In genomic region chr14:69559581-69560011, GRCh38 we compare ENCODE assay signal across 10 cellular contexts. TPM values are rescaled to one million over a fixed set of nuclear protein-coding genes. Genes with fewer than 3 reads are reported as not detected.
DNase-seq lines count a peak whose midpoint lies in the region.
"Had no signal": no experiment of that assay in that cellular context is flagged by ENCODE, and none has a peak within 500 bp of the region (broad histone marks: within the 10 kb centered on the region; RNA-seq: fewer than 3 reads in every experiment).

No MANE protein-coding gene starts in this region.

- peak overlapping the region; percentile 85 for H3K27ac ChIP-seq in ectodermal cell (ENCODE audit: insufficient read depth, low read depth, low read length, poor library complexity, severe bottlenecking)
- H3K27ac ChIP-seq: A549 had no signal

- H3K4me3 ChIP-seq in ectodermal cell (ENCODE audit: insufficient read depth, low read depth, low read length) = no peak overlapping the region
- H3K4me3 ChIP-seq: A549 had no signal

- H3K9me3 ChIP-seq in ectodermal cell (ENCODE audit: control insufficient read depth, low read length) = no peaks in the 10 kb centered on the region
- H3K9me3 ChIP-seq: A549 had no signal

- H3K36me3 ChIP-seq in ectodermal cell (ENCODE audit: control insufficient read depth, insufficient read depth, low read length) = no peaks in the 10 kb centered on the region

- DNase-seq in NCI-H82 (lab: John Stamatoyannopoulos, UW) = peak; percentile 39
- no peak for DNase-seq in NCI-H82 treated with DMSO at 0.1 percent for 48 hours (lab: John Stamatoyannopoulos, UW; ENCODE audit: unreplicated experiment)
- peak; percentile 83 to 84 for DNase-seq in NCI-H446 (lab: John Stamatoyannopoulos, UW)
- DNase-seq in superior temporal gyrus (ENCODE audit: extremely low spot score) = peak; percentile 70
- DNase-seq in NCI-H510A treated with DMSO at 0.1 percent for 48 hours (lab: John Stamatoyannopoulos, UW) = no peak
- DNase-seq in KBM-7 = no peak
- DNase-seq in mesenteric fat pad (ENCODE audit: low spot score) = no peak
- DNase-seq: effector memory CD4-positive, alpha-beta T cell had no signal

- H3K4me1 ChIP-seq in ectodermal cell (ENCODE audit: control insufficient read depth, insufficient read depth, low read length) = peaks cover 16% of the 10 kb centered on the region
- H3K4me1 ChIP-seq: A549 had no signal

- H3K27me3 ChIP-seq in ectodermal cell (ENCODE audit: control insufficient read depth, insufficient read depth, low read length, poor library complexity, severe bottlenecking) = no peaks in the 10 kb centered on the region

- in situ Hi-C loops in KBM-7 (cut with MboI; ENCODE audit: low pct_unique_long_range_greater_than_20kb, low sequenced_read_pairs) = no loop called here

- WGBS in ectodermal cell, 2 experiments = 58 to 64% methylated on average over 6 of the region's 6 CpGs

RNA-seq across cellular contexts. Expression of gene CCDC177, which starts 15.1 kb away (rescaled TPM):
- polyA plus RNA-seq in ectodermal cell (2013, experiment 1 of 4) = 5.9 TPM
- polyA plus RNA-seq in ectodermal cell (2013, experiment 2 of 4) = 10.8 TPM
- 7.2 TPM for polyA plus RNA-seq in ectodermal cell (2013, experiment 3 of 4)
- polyA plus RNA-seq in ectodermal cell (2013, experiment 4 of 4) = 7.7 TPM
- not detected for total RNA-seq in mesenteric fat pad
- polyA plus RNA-seq: A549 had no signal

RNA-seq across cellular contexts. Expression of gene SUSD6, which starts 51.8 kb away (rescaled TPM):
- polyA plus RNA-seq in ectodermal cell (2013, experiment 1 of 4) = 4.8 TPM
- polyA plus RNA-seq in ectodermal cell (2013, experiment 2 of 4) = 6.7 TPM
- polyA plus RNA-seq in ectodermal cell (2013, experiment 3 of 4) = 4.8 TPM
- polyA plus RNA-seq in ectodermal cell (2013, experiment 4 of 4) = 4.9 TPM
- 48.0 TPM for total RNA-seq in mesenteric fat pad

Comparison
In these comparisons a context has a peak if more than half of its experiments do, and no peak if none do; other contexts are left out.
1. DNase-seq: peak in NCI-H82 (single experiment), NCI-H446 (2 of 2) and superior temporal gyrus (single experiment); none in NCI-H82 treated with DMSO at 0.1 percent for 48 hours (single experiment), NCI-H510A treated with DMSO at 0.1 percent for 48 hours (single experiment), KBM-7 (single experiment) and mesenteric fat pad (single experiment).